In the genomic region with DNA sequence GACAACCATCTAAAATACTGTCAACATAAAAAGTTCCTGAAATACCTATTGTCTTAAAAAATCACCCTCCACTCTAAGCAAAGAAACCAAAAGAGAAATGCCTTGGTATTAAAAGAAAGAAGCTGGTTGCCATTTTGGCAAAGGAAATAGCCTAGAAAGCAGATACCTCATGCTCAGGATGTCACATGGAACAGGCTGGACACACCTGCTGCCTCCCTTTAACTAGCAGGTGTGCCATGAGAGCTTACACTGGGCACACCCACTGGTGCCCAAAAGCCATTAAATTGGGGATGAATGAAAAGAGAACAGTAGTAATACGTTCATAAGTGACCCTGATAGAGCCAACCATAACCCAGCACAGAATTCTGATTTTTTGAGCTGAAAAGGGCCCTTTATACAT, we compare ENCODE assay signal across 8 cellular contexts. TPM values are rescaled to one million over a fixed set of nuclear protein-coding genes. Genes with fewer than 3 reads are reported as not detected.
DNase-seq lines count a peak whose midpoint lies in the region; ATAC-seq and TF ChIP-seq lines count a peak whose summit lies in the region.

No MANE protein-coding gene starts in this region.

- H3K36me3 Mint-ChIP-seq in activated CD4-positive, alpha-beta T cell treated with anti-CD3 and anti-CD28 coated beads, Interleukin-2, amount 10 ng/mL, durations not matched to agents 7 days and 5 days (ENCODE audit: low read depth): peaks cover 3% of the 10 kb centered on the region

- no peaks in the 10 kb centered on the region for H3K9me2 ChIP-seq in OCI-LY7 (ENCODE audit: insufficient read depth, low read length)

- H3K27ac ChIP-seq in OCI-LY7 (ENCODE audit: low read depth, low read length, poor library complexity, severe bottlenecking) (no peak overlapping the region), subcutaneous abdominal adipose tissue (ENCODE audit: low read depth, low read length) (no peak overlapping the region)

- peaks cover 40% of the 10 kb centered on the region for H3K4me1 Mint-ChIP-seq in activated CD4-positive, alpha-beta T cell treated with anti-CD3 and anti-CD28 coated beads, Interleukin-2, amount 10 ng/mL, durations not matched to agents 7 days and 5 days

- H3K79me2 ChIP-seq in OCI-LY7 (ENCODE audit: insufficient read depth, low read depth, low read length): peaks cover 42% of the 10 kb centered on the region

- H3K27me3 Mint-ChIP-seq in activated CD4-positive, alpha-beta T cell treated with anti-CD3 and anti-CD28 coated beads, Interleukin-2, amount 10 ng/mL, durations not matched to agents 7 days and 5 days: peaks cover 7% of the 10 kb centered on the region

- H3K9me3 ChIP-seq in OCI-LY7 (ENCODE audit: low read length) (no peaks in the 10 kb centered on the region), subcutaneous abdominal adipose tissue (ENCODE audit: control insufficient read depth in 5 of 5, low read length in 5 of 5) (no peaks in the 10 kb centered on the region)

- intact Hi-C loops in OCI-LY7 (cut with micrococcal nuclease; ENCODE audit: unreplicated experiment): loop anchor here (2.0 to 5.0 kb wide), 2 partner anchors 79 to 93 kb away; no protein-coding TSS in a partner anchor

- peak overlapping the region; percentile 90 for H3K4me3 ChIP-seq in OCI-LY7 (ENCODE audit: low read depth, low read length, poor library complexity, severe bottlenecking)
- peak overlapping the region; percentile 69 for H3K4me3 ChIP-seq in fibroblast of pulmonary artery (replicated peaks; ENCODE audit: low read depth, low read length)
- peak overlapping the region; percentile 72 to 92 (median 82) for H3K4me3 ChIP-seq in subcutaneous abdominal adipose tissue (ENCODE audit: low read depth in 1 of 5, low read length in 5 of 5)

- H3K4me1 ChIP-seq in OCI-LY7 (ENCODE audit: insufficient read depth, low read length, poor library complexity, severe bottlenecking) (peaks cover 52% of the 10 kb centered on the region), subcutaneous abdominal adipose tissue (ENCODE audit: control insufficient read depth in 5 of 5, insufficient read depth in 5 of 5, low read length in 5 of 5) (peaks cover 3 to 23% (median 20%) of the 10 kb centered on the region in 5 donors)

- peaks cover 11% of the 10 kb centered on the region for H4K20me1 ChIP-seq in OCI-LY7 (ENCODE audit: insufficient read depth, low read length)

- no peak overlapping the region for H2AFZ ChIP-seq in OCI-LY7 (ENCODE audit: low read length)

- BruUV-seq in OCI-LY7 (replicated peaks; lab: Mats Ljungman, UMichigan): no TSS peak

- CTCF ChIA-PET in activated CD4-positive, alpha-beta T cell treated with anti-CD3 and anti-CD28 coated beads, Interleukin-2, amount 10 ng/mL, durations not matched to agents 7 days and 5 days (lab: Charles Lee): interaction anchor here (0.6 to 0.9 kb wide), 2 partner anchors 15 to 16 kb away, joined by 3 read pairs; no protein-coding TSS in a partner anchor
- CTCF ChIA-PET in OCI-LY7 (lab: Charles Lee; ENCODE audit: unreplicated experiment): no interaction called here

- ATAC-seq in activated CD4-positive, CD25-positive, alpha-beta regulatory T cell treated with anti-CD3 and anti-CD28 coated beads, Interleukin-2, amount 50 U/mL, for 24 hours: no peak

- no peaks in the 10 kb centered on the region for H3K27me3 ChIP-seq in subcutaneous abdominal adipose tissue (ENCODE audit: control insufficient read depth in 5 of 5, insufficient read depth in 4 of 5, low read length in 5 of 5)

- no peak for DNase-seq in activated CD4-positive, alpha-beta T cell treated with anti-CD3 and anti-CD28 coated beads, Interleukin-2, amount 10 ng/mL, durations not matched to agents 7 days and 5 days
- DNase-seq in activated CD4-positive, alpha-beta T cell treated with anti-CD3 and anti-CD28 coated beads for 1 hour: no peak
- DNase-seq in OCI-LY7 (ENCODE audit: low spot score) (peak; percentile 50), fibroblast of pulmonary artery (ENCODE audit: low read depth) (no peak), AG20443 (ENCODE audit: low spot score) (no peak), HPDE6-E6E7 (ENCODE audit: extremely low spot score) (no peak)

- H3K4me2 ChIP-seq in OCI-LY7 (ENCODE audit: low read length): peak overlapping the region; percentile 93

- TF ChIP-seq CTCF in OCI-LY7 (conservative IDR thresholded peaks at IDR 0.05; ENCODE audit: low read length) (no peak), fibroblast of pulmonary artery (IDR thresholded peaks at IDR 0.05; ENCODE audit: low read length, missing control alignments) (no peak)

- POLR2A ChIA-PET in activated CD4-positive, alpha-beta T cell treated with anti-CD3 and anti-CD28 coated beads, Interleukin-2, amount 10 ng/mL, durations not matched to agents 7 days and 5 days (lab: Charles Lee): interaction anchor here (0.6 kb wide), 1 partner anchor 314 kb away, joined by 3 read pairs; no protein-coding TSS in a partner anchor
- POLR2A ChIA-PET in OCI-LY7 (lab: Charles Lee): interaction anchor here (1.0 to 3.4 kb wide), 8 partner anchors 9 to 117 kb away, joined by 3 to 10 read pairs (median 4); no protein-coding TSS in a partner anchor

- H3K27ac Mint-ChIP-seq in activated CD4-positive, alpha-beta T cell treated with anti-CD3 and anti-CD28 coated beads, Interleukin-2, amount 10 ng/mL, durations not matched to agents 7 days and 5 days: peak overlapping the region; percentile 87

- H3K36me3 ChIP-seq in OCI-LY7 (ENCODE audit: insufficient read depth, low read length) (no peaks in the 10 kb centered on the region), subcutaneous abdominal adipose tissue (ENCODE audit: control insufficient read depth in 5 of 5, insufficient read depth in 5 of 5, low read length in 5 of 5) (no peaks in the 10 kb centered on the region)

- peak overlapping the region; percentile 87 for H3K4me3 Mint-ChIP-seq in activated CD4-positive, alpha-beta T cell treated with anti-CD3 and anti-CD28 coated beads, Interleukin-2, amount 10 ng/mL, durations not matched to agents 7 days and 5 days

- H3K9me3 Mint-ChIP-seq in activated CD4-positive, alpha-beta T cell treated with anti-CD3 and anti-CD28 coated beads, Interleukin-2, amount 10 ng/mL, durations not matched to agents 7 days and 5 days: peaks cover 2% of the 10 kb centered on the region

- H3K9ac ChIP-seq in subcutaneous abdominal adipose tissue (ENCODE audit: low read length in 5 of 5): peak overlapping the region in 4 of 5 donors; percentile 5 to 79 (median 48)

RNA-seq across cellular contexts. Expression of gene SLC23A2, which starts 1.5 kb away (rescaled TPM):
- 10 to 100 TPM; 18.1 to 20.6 TPM for total RNA-seq in activated CD4-positive, alpha-beta T cell treated with anti-CD3 and anti-CD28 coated beads, Interleukin-2, amount 10 ng/mL, durations not matched to agents 7 days and 5 days
- total RNA-seq in OCI-LY7 (2014; rRNA removed; shearing (Covaris generic)): 12.7 and 14.3 TPM in 2 replicates
- total RNA-seq in OCI-LY7 (2022): 24.2 and 25.7 TPM in 2 replicates
